ENCODE assay signal across 19 cellular contexts in the genomic region with DNA sequence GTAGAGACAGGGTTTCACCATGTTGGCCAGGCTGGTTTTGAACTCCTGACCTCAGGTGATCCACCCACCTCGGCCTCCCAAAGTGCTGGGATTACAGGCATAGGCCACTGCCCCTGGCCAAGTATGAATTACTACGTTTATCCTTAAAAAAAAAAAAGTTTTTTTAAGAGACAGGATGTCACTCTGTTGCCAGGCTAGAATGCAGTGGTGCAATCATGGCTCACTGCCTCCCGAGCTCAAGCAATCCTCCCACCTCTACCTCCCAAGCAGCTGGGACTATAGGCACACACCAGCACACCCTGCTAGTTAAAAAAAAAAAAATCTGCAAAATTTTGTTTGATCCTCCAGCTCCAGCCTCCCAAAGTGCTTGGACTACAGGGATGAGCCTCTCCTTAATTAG. TPM values are rescaled to one million over a fixed set of nuclear protein-coding genes. Genes with fewer than 3 reads are reported as not detected.
"Had no signal": no experiment of that assay in that cellular context is flagged by ENCODE, and none has a peak within 500 bp of the region (broad histone marks: within the 10 kb centered on the region; RNA-seq: fewer than 3 reads in every experiment).

No MANE protein-coding gene starts in this region.

- H3K27ac Mint-ChIP-seq: type B pancreatic cell had no signal

- ATAC-seq: gastroesophageal sphincter; right cardiac atrium; stimulated activated naive CD8-positive, alpha-beta T cell treated with anti-CD3 and anti-CD28 coated beads, Interleukin-15, Interleukin-2, amounts not matched to agents 100 U/mL and 50 U/mL, for 24 hours had no signal

- H3K4me1 ChIP-seq: gastroesophageal sphincter, prostate gland had no signal

- H3K36me3 ChIP-seq: gastroesophageal sphincter, prostate gland had no signal

- H3K4me3 Mint-ChIP-seq: type B pancreatic cell had no signal

- H3K9me3 Mint-ChIP-seq: type B pancreatic cell had no signal

- H3K36me3 Mint-ChIP-seq: type B pancreatic cell had no signal

- H3K9me3 ChIP-seq: gastroesophageal sphincter, prostate gland had no signal

- H3K4me3 ChIP-seq: gastroesophageal sphincter, lung, prostate gland had no signal

- H3K27ac ChIP-seq: gastroesophageal sphincter, prostate gland had no signal

- DNase-seq: activated CD4-positive, CD25-positive, alpha-beta regulatory T cell treated with anti-CD3 and anti-CD28 coated beads, Interleukin-2, amount 50 U/mL, for 72 hours; activated naive CD4-positive, alpha-beta T cell; aorta; dermis blood vessel endothelial cell; midbrain; right cardiac atrium; small intestine; stimulated activated CD4-positive, alpha-beta T cell treated with anti-CD3 and anti-CD28 coated beads, Interleukin-4, amount 100 ng/mL, for 4 hours; stimulated activated CD8-positive, alpha-beta memory T cell treated with anti-CD3 and anti-CD28 coated beads, Interleukin-4, amount 100 ng/mL, for 48 hours; stimulated activated naive CD8-positive, alpha-beta T cell treated with anti-CD3 and anti-CD28 coated beads, Interleukin-15, Interleukin-2, amounts not matched to agents 100 U/mL and 50 U/mL, for 24 hours had no signal

RNA-seq across cellular contexts. Expression of a gene that starts 23.1 kb away (rescaled TPM):
- total RNA-seq: activated CD8-positive, alpha-beta memory T cell treated with anti-CD3 and anti-CD28 coated beads for 36 hours; aorta; chondrocyte; dermis blood vessel endothelial cell; epithelial cell of proximal tubule; gastroesophageal sphincter; myocyte; right cardiac atrium; T-helper 1 cell treated with Interleukin-12 subunit alpha and Interleukin-12 subunit beta and Interleukin-4 antibody, amounts not matched to agents 30 ng/mL and 1 ng/mL, for 36 hours had no signal
